ENCODE assay signal across 1 cellular context in the genomic region with DNA sequence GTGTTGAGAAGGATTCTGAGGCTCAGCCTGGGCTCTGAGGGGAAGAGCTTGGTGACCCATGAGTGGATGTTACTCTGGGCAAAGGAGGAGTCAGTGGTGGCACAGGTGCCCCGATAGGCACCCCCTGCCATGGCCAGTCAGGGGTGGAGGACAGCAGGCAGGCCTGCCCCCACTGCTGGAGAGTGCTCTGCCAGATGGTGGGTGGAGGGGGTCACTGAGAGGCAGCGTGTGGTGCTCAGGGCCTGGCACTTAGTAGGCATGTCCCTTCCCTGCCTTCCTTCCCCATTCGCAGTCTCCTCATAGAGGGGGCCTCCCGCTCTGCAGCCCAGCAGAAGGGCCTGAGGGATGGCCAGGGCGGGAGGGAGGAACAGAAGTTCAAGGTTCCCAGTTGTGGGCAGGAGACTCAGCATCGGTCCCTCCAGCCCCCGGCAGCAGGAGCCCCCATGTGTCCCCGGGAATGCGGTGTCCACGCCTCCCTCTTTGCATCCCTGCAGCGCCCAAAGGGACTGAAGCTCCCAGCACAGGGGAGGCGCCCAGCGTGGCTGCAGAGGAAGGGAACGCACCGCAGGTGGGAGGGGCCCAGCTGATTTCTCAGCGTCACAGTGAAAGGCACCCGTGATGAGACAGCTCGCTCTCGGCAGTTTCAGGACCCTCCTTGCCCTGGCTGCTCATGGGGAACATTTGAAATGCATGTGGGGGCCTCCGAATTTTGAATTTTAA.
TF ChIP-seq lines count a peak whose summit lies in the region.

No MANE protein-coding gene starts in this region.

TF ChIP-seq in HepG2, 621 proteins besides CTCF, POLR2A, EP300 and RAD21:
- no peak for TF ChIP-seq ETV6 (CRISPR knock-in tag; conservative IDR thresholded peaks at IDR 0.05)
- TF ChIP-seq, protein P1, sequence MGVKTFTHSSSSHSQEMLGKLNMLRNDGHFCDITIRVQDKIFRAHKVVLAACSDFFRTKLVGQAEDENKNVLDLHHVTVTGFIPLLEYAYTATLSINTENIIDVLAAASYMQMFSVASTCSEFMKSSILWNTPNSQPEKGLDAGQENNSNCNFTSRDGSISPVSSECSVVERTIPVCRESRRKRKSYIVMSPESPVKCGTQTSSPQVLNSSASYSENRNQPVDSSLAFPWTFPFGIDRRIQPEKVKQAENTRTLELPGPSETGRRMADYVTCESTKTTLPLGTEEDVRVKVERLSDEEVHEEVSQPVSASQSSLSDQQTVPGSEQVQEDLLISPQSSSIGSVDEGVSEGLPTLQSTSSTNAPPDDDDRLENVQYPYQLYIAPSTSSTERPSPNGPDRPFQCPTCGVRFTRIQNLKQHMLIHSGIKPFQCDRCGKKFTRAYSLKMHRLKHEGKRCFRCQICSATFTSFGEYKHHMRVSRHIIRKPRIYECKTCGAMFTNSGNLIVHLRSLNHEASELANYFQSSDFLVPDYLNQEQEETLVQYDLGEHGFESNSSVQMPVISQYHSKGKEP (CRISPR knock-in tag; IDR thresholded peaks at IDR 0.05), result no peak
- no peak for TF ChIP-seq SRY (CRISPR knock-in tag; IDR thresholded peaks at IDR 0.05)
